ENCODE assay signal across 1 cellular context in genomic region chr18:63150326-63150725, GRCh38.
A peak's percentile ranks its signal among the peaks of the same experiment; 100 is the strongest.
TF ChIP-seq lines count a peak whose summit lies in the region.

No MANE protein-coding gene starts in this region.

TF ChIP-seq in WTC11, 78 proteins besides CTCF, POLR2A, EP300 and RAD21:
- TF ChIP-seq, protein P1, sequence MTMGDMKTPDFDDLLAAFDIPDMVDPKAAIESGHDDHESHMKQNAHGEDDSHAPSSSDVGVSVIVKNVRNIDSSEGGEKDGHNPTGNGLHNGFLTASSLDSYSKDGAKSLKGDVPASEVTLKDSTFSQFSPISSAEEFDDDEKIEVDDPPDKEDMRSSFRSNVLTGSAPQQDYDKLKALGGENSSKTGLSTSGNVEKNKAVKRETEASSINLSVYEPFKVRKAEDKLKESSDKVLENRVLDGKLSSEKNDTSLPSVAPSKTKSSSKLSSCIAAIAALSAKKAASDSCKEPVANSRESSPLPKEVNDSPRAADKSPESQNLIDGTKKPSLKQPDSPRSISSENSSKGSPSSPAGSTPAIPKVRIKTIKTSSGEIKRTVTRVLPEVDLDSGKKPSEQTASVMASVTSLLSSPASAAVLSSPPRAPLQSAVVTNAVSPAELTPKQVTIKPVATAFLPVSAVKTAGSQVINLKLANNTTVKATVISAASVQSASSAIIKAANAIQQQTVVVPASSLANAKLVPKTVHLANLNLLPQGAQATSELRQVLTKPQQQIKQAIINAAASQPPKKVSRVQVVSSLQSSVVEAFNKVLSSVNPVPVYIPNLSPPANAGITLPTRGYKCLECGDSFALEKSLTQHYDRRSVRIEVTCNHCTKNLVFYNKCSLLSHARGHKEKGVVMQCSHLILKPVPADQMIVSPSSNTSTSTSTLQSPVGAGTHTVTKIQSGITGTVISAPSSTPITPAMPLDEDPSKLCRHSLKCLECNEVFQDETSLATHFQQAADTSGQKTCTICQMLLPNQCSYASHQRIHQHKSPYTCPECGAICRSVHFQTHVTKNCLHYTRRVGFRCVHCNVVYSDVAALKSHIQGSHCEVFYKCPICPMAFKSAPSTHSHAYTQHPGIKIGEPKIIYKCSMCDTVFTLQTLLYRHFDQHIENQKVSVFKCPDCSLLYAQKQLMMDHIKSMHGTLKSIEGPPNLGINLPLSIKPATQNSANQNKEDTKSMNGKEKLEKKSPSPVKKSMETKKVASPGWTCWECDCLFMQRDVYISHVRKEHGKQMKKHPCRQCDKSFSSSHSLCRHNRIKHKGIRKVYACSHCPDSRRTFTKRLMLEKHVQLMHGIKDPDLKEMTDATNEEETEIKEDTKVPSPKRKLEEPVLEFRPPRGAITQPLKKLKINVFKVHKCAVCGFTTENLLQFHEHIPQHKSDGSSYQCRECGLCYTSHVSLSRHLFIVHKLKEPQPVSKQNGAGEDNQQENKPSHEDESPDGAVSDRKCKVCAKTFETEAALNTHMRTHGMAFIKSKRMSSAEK (CRISPR knock-in tag; IDR thresholded peaks at IDR 0.05; ENCODE audit: borderline replicate concordance): no peak
- TF ChIP-seq CREB1 (CRISPR knock-in tag; IDR thresholded peaks at IDR 0.05) (no peak), PRDM15 (CRISPR knock-in tag; IDR thresholded peaks at IDR 0.05) (peak; percentile 59; the same call in 1 of the 2 replicates)
